Comparison of ENCODE assay signal across 7 cellular contexts in genomic region chr15:34640661-34641060, GRCh38.
"Had no signal": no experiment of that assay in that cellular context is flagged by ENCODE, and none has a peak within 500 bp of the region (broad histone marks: within the 10 kb centered on the region; RNA-seq: fewer than 3 reads in every experiment).

No MANE protein-coding gene starts in this region.

- H3K36me3 Mint-ChIP-seq: IgD-negative memory B cell had no signal

- H3K9ac ChIP-seq: KMS-11 had no signal

- H3K4me2 ChIP-seq: KMS-11 had no signal

- H3K4me1 Mint-ChIP-seq: IgD-negative memory B cell had no signal

- H3K27ac ChIP-seq: HL-60, KMS-11 had no signal

- FAIRE-seq: HepG2, HTR-8/SVneo had no signal

- H3K27ac Mint-ChIP-seq: IgD-negative memory B cell had no signal

- ATAC-seq: HepG2 had no signal

- DNase-seq: KBM-7, KG1 had no signal

- H3K4me3 Mint-ChIP-seq: IgD-negative memory B cell had no signal
